15 cellular contexts compared by ENCODE assay signal in genomic region chr16:11056989-11057645, GRCh38.
DNase-seq lines count a peak whose midpoint lies in the region; ATAC-seq and TF ChIP-seq lines count a peak whose summit lies in the region.
"Had no signal": no experiment of that assay in that cellular context is flagged by ENCODE, and none has a peak within 500 bp of the region (broad histone marks: within the 10 kb centered on the region; RNA-seq: fewer than 3 reads in every experiment).

No MANE protein-coding gene starts in this region.

- H2AFZ ChIP-seq in hepatocyte, result no peak overlapping the region

- H3K9me3 Mint-ChIP-seq in activated CD4-positive, alpha-beta T cell treated with anti-CD3 and anti-CD28 coated beads, Interleukin-2, amount 10 ng/mL, durations not matched to agents 7 days and 5 days, result no peaks in the 10 kb centered on the region
- H3K9me3 Mint-ChIP-seq: naive B cell had no signal

- peak overlapping the region; percentile 72 for H3K27ac Mint-ChIP-seq in activated CD4-positive, alpha-beta T cell treated with anti-CD3 and anti-CD28 coated beads, Interleukin-2, amount 10 ng/mL, durations not matched to agents 7 days and 5 days

- H3K4me1 ChIP-seq in adrenal gland (replicated peaks in 1 of 2) (peaks cover 13% of the 10 kb centered on the region in 2 donors), thyroid gland (peaks cover 60 to 80% of the 10 kb centered on the region in 2 donors), hepatocyte (ENCODE audit: insufficient read depth) (no peaks in the 10 kb centered on the region)
- H3K4me1 ChIP-seq: right atrium auricular region had no signal

- DNase-seq in activated CD4-positive, alpha-beta T cell treated with anti-CD3 and anti-CD28 coated beads, Interleukin-2, amount 10 ng/mL, durations not matched to agents 7 days and 5 days, result no peak
- no peak for DNase-seq in activated CD4-positive, alpha-beta T cell treated with anti-CD3 and anti-CD28 coated beads, Interleukin-2, amount 50 U/mL, for 48 hours
- peak in 1 of 7 donors; percentile 30 for DNase-seq in adrenal gland
- DNase-seq in globus pallidus (ENCODE audit: low spot score), result peak; percentile 11
- peak; percentile 77 to 78 for DNase-seq in thyroid gland
- no peak for DNase-seq in hepatocyte (ENCODE audit: low spot score)
- DNase-seq in HUDEP-2 (lab: John Stamatoyannopoulos, UW; ENCODE audit: unreplicated experiment in 76 of 76), result no peak
- DNase-seq: ACHN; activated CD4-positive, CD25-positive, alpha-beta regulatory T cell treated with anti-CD3 and anti-CD28 coated beads, Interleukin-2, amount 50 U/mL, for 72 hours; heart right ventricle; left colon; naive B cell had no signal

- H3K4me3 ChIP-seq in adrenal gland (no peak overlapping the region), thyroid gland (replicated peaks in 1 of 3) (no peak overlapping the region), hepatocyte (no peak overlapping the region)
- H3K4me3 ChIP-seq: cardiac muscle cell, heart right ventricle, right atrium auricular region had no signal

- ATAC-seq in HG03159 (IDR thresholded peaks at IDR 0.05; ENCODE audit: unreplicated experiment), result no peak

- intact Hi-C loops in adrenal gland (cut with DNase I) (no loop called here), thyroid gland (cut with DNase I) (loop anchor here (10.0 kb wide), 1 partner anchor 78 kb away; no protein-coding TSS in a partner anchor)

- no peaks in the 10 kb centered on the region for H3K27me3 Mint-ChIP-seq in activated CD4-positive, alpha-beta T cell treated with anti-CD3 and anti-CD28 coated beads, Interleukin-2, amount 10 ng/mL, durations not matched to agents 7 days and 5 days
- H3K27me3 Mint-ChIP-seq: naive B cell had no signal

- H3K36me3 ChIP-seq in adrenal gland (replicated peaks in 1 of 2) (peaks cover 0 to 5% of the 10 kb centered on the region in 2 donors), thyroid gland (no peaks in the 10 kb centered on the region), hepatocyte (replicated peaks; ENCODE audit: insufficient read depth, low read depth) (no peaks in the 10 kb centered on the region)
- H3K36me3 ChIP-seq: cardiac muscle cell had no signal

- H3K27me3 ChIP-seq in adrenal gland (no peaks in the 10 kb centered on the region), thyroid gland (no peaks in the 10 kb centered on the region), hepatocyte (no peaks in the 10 kb centered on the region)
- H3K27me3 ChIP-seq: cardiac muscle cell, heart right ventricle, right atrium auricular region had no signal

- H3K9me3 ChIP-seq in adrenal gland (replicated peaks in 1 of 3) (no peaks in the 10 kb centered on the region), thyroid gland (no peaks in the 10 kb centered on the region), hepatocyte (ENCODE audit: low read depth) (no peaks in the 10 kb centered on the region)
- H3K9me3 ChIP-seq: heart right ventricle, right atrium auricular region had no signal

- 64 to 79% (median 77%) methylated on average over 5 to 12 of the region's 12 CpGs for WGBS in adrenal gland, 4 donors
- 48 to 51% methylated on average over 12 of the region's 12 CpGs for WGBS in thyroid gland, 2 donors
- 96% methylated on average over 12 of the region's 12 CpGs for WGBS in hepatocyte (ENCODE audit: low lambda C conversion rate, missing lambda C conversion rate)

- peaks cover 63% of the 10 kb centered on the region for H3K36me3 Mint-ChIP-seq in activated CD4-positive, alpha-beta T cell treated with anti-CD3 and anti-CD28 coated beads, Interleukin-2, amount 10 ng/mL, durations not matched to agents 7 days and 5 days (ENCODE audit: low read depth)

- POLR2A ChIA-PET in activated CD4-positive, alpha-beta T cell treated with anti-CD3 and anti-CD28 coated beads, Interleukin-2, amount 10 ng/mL, durations not matched to agents 7 days and 5 days (lab: Charles Lee), result no interaction called here

- no peak for TF ChIP-seq POLR2A in adrenal gland (IDR thresholded peaks at IDR 0.05)
- TF ChIP-seq POLR2A in thyroid gland (IDR thresholded peaks at IDR 0.05), result no peak

- CTCF ChIA-PET in activated CD4-positive, alpha-beta T cell treated with anti-CD3 and anti-CD28 coated beads, Interleukin-2, amount 10 ng/mL, durations not matched to agents 7 days and 5 days (lab: Charles Lee), result interaction anchor here (1.0 to 1.6 kb wide), 4 partner anchors 16 to 42 kb away, joined by 3 to 4 read pairs (median 4); no protein-coding TSS in a partner anchor

- H3K79me2 ChIP-seq in hepatocyte, result no peaks in the 10 kb centered on the region

- H3K4me1 Mint-ChIP-seq in activated CD4-positive, alpha-beta T cell treated with anti-CD3 and anti-CD28 coated beads, Interleukin-2, amount 10 ng/mL, durations not matched to agents 7 days and 5 days, result peaks cover 55% of the 10 kb centered on the region

- no peak overlapping the region for H3K4me3 Mint-ChIP-seq in activated CD4-positive, alpha-beta T cell treated with anti-CD3 and anti-CD28 coated beads, Interleukin-2, amount 10 ng/mL, durations not matched to agents 7 days and 5 days
- H3K4me3 Mint-ChIP-seq: naive B cell had no signal

- no peak overlapping the region for H3K4me2 ChIP-seq in hepatocyte

- no peaks in the 10 kb centered on the region for H3K9me2 ChIP-seq in hepatocyte (replicated peaks; ENCODE audit: insufficient read depth)

- H4K20me1 ChIP-seq in hepatocyte (ENCODE audit: insufficient read depth, poor library complexity, severe bottlenecking), result no peaks in the 10 kb centered on the region

- TF ChIP-seq CTCF in adrenal gland (IDR thresholded peaks at IDR 0.05) (no peak), thyroid gland (IDR thresholded peaks at IDR 0.05) (no peak), hepatocyte (IDR thresholded peaks at IDR 0.05; ENCODE audit: poor library complexity) (no peak)

- H3K27ac ChIP-seq in adrenal gland (peak overlapping the region in 3 of 5 donors; percentile 55 to 74 (median 58)), thyroid gland (peak overlapping the region; percentile 78 to 85 (median 85)), hepatocyte (no peak overlapping the region)
- H3K27ac ChIP-seq: cardiac muscle cell, heart right ventricle had no signal

Comparison
In these comparisons a context has a peak if more than half of its experiments do, and no peak if none do; other contexts are left out.
1. DNase-seq: peak in globus pallidus (single experiment) and thyroid gland (2 of 2); none in activated CD4-positive, alpha-beta T cell treated with anti-CD3 and anti-CD28 coated beads, Interleukin-2, amount 10 ng/mL, durations not matched to agents 7 days and 5 days (single experiment), activated CD4-positive, alpha-beta T cell treated with anti-CD3 and anti-CD28 coated beads, Interleukin-2, amount 50 U/mL, for 48 hours (0 of 2), hepatocyte (single experiment) and HUDEP-2 (0 of 76).